ENCODE assay signal across 3 cellular contexts in genomic region chr20:17227669-17228623, GRCh38.
TF ChIP-seq lines count a peak whose summit lies in the region.

No MANE protein-coding gene starts in this region.

TF ChIP-seq in A549, 52 proteins besides CTCF, POLR2A, EP300 and RAD21:
- TF ChIP-seq ATOH8 (CRISPR knock-in tag; IDR thresholded peaks at IDR 0.05; ENCODE audit: low read depth) (no peak), NPAS2 (CRISPR knock-in tag; IDR thresholded peaks at IDR 0.05; ENCODE audit: borderline replicate concordance) (no peak), REST (IDR thresholded peaks at IDR 0.05) (peak; percentile 81)

TF ChIP-seq in IMR-90, 13 proteins besides CTCF, POLR2A, EP300 and RAD21:
- TF ChIP-seq MAFK (IDR thresholded peaks at IDR 0.05; ENCODE audit: low read depth, low read length) (no peak), NFE2L2 (IDR thresholded peaks at IDR 0.05; ENCODE audit: low read depth, low read length) (no peak), CEBPB (IDR thresholded peaks at IDR 0.05; ENCODE audit: low read depth, low read length) (no peak), SMC3 (IDR thresholded peaks at IDR 0.05; ENCODE audit: low read depth, low read length) (no peak), USF2 (IDR thresholded peaks at IDR 0.05; ENCODE audit: low read depth, low read length) (no peak), FOS (IDR thresholded peaks at IDR 0.05; ENCODE audit: low read depth, low read length) (no peak), ELK1 (IDR thresholded peaks at IDR 0.05; ENCODE audit: borderline replicate concordance, low read depth, low read length) (no peak), CHD1 (IDR thresholded peaks at IDR 0.05; ENCODE audit: low read depth, low read length) (no peak), MAZ (IDR thresholded peaks at IDR 0.05; ENCODE audit: borderline replicate concordance, low read depth, low read length) (no peak), MXI1 (IDR thresholded peaks at IDR 0.05; ENCODE audit: borderline replicate concordance, low read depth, low read length) (no peak), RCOR1 (IDR thresholded peaks at IDR 0.05; ENCODE audit: insufficient replicate concordance, low read length) (no peak), RFX5 (IDR thresholded peaks at IDR 0.05; ENCODE audit: low read depth, low read length) (no peak), BHLHE40 (IDR thresholded peaks at IDR 0.05; ENCODE audit: low read depth, low read length) (no peak)

TF ChIP-seq in liver, 16 proteins besides CTCF, POLR2A, EP300 and RAD21:
- peak; percentile 59 for TF ChIP-seq REST (IDR thresholded peaks at IDR 0.05)
- TF ChIP-seq JUND (IDR thresholded peaks at IDR 0.05) = no peak
- no peak for TF ChIP-seq ZBTB33 (IDR thresholded peaks at IDR 0.05)
- no peak for TF ChIP-seq HNF4A (conservative IDR thresholded peaks at IDR 0.05)
